In the genomic region with DNA sequence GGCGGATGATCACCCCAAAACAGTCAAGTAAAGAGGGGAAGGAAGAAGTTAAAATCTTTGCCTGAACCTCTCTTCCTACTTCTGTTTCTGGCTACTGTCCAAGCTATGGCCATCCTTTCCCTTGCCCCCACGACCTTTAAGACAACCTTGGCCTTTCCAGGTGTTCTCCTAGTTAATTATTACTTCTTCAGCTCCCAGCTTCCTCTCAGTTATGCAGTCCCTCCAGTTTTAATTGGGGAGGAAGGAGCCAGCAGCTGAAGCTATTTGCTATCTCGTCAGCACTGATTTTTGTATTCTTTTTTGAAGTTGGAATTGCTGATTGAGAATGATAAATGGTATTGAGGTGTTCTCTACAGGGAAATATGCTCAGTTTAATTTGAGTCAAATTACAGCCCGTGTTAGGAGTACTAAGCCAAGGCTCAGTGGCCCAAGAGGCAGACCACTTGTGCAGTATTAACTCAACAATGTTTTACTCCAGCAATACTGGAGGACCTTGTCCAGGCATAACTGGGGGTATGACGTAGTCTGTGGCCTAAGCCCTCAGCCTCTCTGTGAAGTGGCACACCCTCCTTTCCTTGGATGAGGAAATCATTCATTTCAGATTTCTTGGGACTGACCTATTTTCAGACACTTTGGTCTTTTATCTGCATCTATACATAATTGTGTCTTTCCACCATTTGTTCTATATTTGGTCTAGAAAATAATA, we compare ENCODE assay signal across 15 cellular contexts.
DNase-seq lines count a peak whose midpoint lies in the region; ATAC-seq and TF ChIP-seq lines count a peak whose summit lies in the region.
"Had no signal": no experiment of that assay in that cellular context is flagged by ENCODE, and none has a peak within 500 bp of the region (broad histone marks: within the 10 kb centered on the region; RNA-seq: fewer than 3 reads in every experiment).

No MANE protein-coding gene starts in this region.

- H3K27me3 Mint-ChIP-seq in nephron (ENCODE audit: low read depth), result no peaks in the 10 kb centered on the region
- H3K27me3 Mint-ChIP-seq: B cell; CD4-positive, alpha-beta memory T cell; IgD-negative memory B cell had no signal

- H3K9me3 Mint-ChIP-seq in nephron, result no peaks in the 10 kb centered on the region
- H3K9me3 Mint-ChIP-seq: CD4-positive, alpha-beta memory T cell; GM23338 had no signal

- TF ChIP-seq CTCF in gastroesophageal sphincter (IDR thresholded peaks at IDR 0.05) (no peak), nephron (IDR thresholded peaks at IDR 0.05; ENCODE audit: unreplicated experiment in 3 of 3) (no peak), upper lobe of right lung (IDR thresholded peaks at IDR 0.05) (no peak)

- no peak overlapping the region for H3K4me3 Mint-ChIP-seq in nephron
- H3K4me3 Mint-ChIP-seq: B cell; CD4-positive, alpha-beta memory T cell; GM23338; IgD-negative memory B cell had no signal

- H3K4me3 ChIP-seq in gastroesophageal sphincter (no peak overlapping the region), upper lobe of right lung (no peak overlapping the region)
- H3K4me3 ChIP-seq: GM23338 had no signal

- no peaks in the 10 kb centered on the region for H3K36me3 ChIP-seq in gastroesophageal sphincter
- no peaks in the 10 kb centered on the region for H3K36me3 ChIP-seq in upper lobe of right lung

- H3K27ac Mint-ChIP-seq in nephron, result peak overlapping the region in 2 of 3 experiments; percentile 43 to 87
- H3K27ac Mint-ChIP-seq: B cell; CD4-positive, alpha-beta memory T cell; GM23338; IgD-negative memory B cell had no signal

- H3K4me1 Mint-ChIP-seq in nephron, result peaks cover 28% of the 10 kb centered on the region
- H3K4me1 Mint-ChIP-seq: GM23338 had no signal

- H3K4me1 ChIP-seq in gastroesophageal sphincter (no peaks in the 10 kb centered on the region), upper lobe of right lung (no peaks in the 10 kb centered on the region)

- TF ChIP-seq POLR2A in gastroesophageal sphincter (IDR thresholded peaks at IDR 0.05), result no peak

- WGBS in gastroesophageal sphincter (ENCODE audit: low coverage in 1 of 2), 2 donors, result 85 to 96% methylated on average over 3 to 4 of the region's 5 CpGs

- no peaks in the 10 kb centered on the region for H3K36me3 Mint-ChIP-seq in nephron (ENCODE audit: low read depth)

- H3K9me3 ChIP-seq in gastroesophageal sphincter (no peaks in the 10 kb centered on the region), upper lobe of right lung (no peaks in the 10 kb centered on the region)

- DNase-seq in DMS53 treated with DMSO at 0.1 percent for 48 hours (lab: John Stamatoyannopoulos, UW; ENCODE audit: unreplicated experiment), result peak; percentile 14
- no peak for DNase-seq in upper lobe of right lung
- no peak for DNase-seq in NCI-H2029 (lab: John Stamatoyannopoulos, UW)
- no peak for DNase-seq in NCI-H82 (lab: John Stamatoyannopoulos, UW)
- no peak for DNase-seq in left cardiac atrium
- DNase-seq: C1 segment of cervical spinal cord; CD4-positive, alpha-beta memory T cell; DMS153; GF-D8; H7 had no signal

- TF ChIP-seq EP300 in gastroesophageal sphincter (IDR thresholded peaks at IDR 0.05), result no peak

- H3K27ac ChIP-seq in gastroesophageal sphincter (no peak overlapping the region), upper lobe of right lung (no peak overlapping the region)

- H3K27me3 ChIP-seq in gastroesophageal sphincter, result no peaks in the 10 kb centered on the region
- no peaks in the 10 kb centered on the region for H3K27me3 ChIP-seq in upper lobe of right lung

- ATAC-seq in gastroesophageal sphincter (peak; percentile 33), upper lobe of right lung (peak; percentile 40), left cardiac atrium (no peak)
- ATAC-seq: GM23338 had no signal

- intact Hi-C loops in upper lobe of right lung (cut with DNase I), result no loop called here
- intact Hi-C loops in left cardiac atrium (cut with DNase I), result no loop called here

Comparison
In these comparisons a context has a peak if more than half of its experiments do, and no peak if none do; other contexts are left out.
1. ATAC-seq: peak in gastroesophageal sphincter (single experiment) and upper lobe of right lung (single experiment); none in left cardiac atrium (0 of 2).